In genomic region chr21:46665566-46665965, GRCh38 we compare ENCODE assay signal across 17 cellular contexts.
"Had no signal": no experiment of that assay in that cellular context is flagged by ENCODE, and none has a peak within 500 bp of the region (broad histone marks: within the 10 kb centered on the region; RNA-seq: fewer than 3 reads in every experiment).

No MANE protein-coding gene starts in this region.

- H3K9me3 Mint-ChIP-seq: activated naive CD8-positive, alpha-beta T cell treated with anti-CD3 and anti-CD28 coated beads, Interleukin-2, amount 10 ng/mL, durations not matched to agents 7 days and 5 days had no signal

- H3K27ac Mint-ChIP-seq: activated naive CD8-positive, alpha-beta T cell treated with anti-CD3 and anti-CD28 coated beads, Interleukin-2, amount 10 ng/mL, durations not matched to agents 7 days and 5 days; progenitor cell of endocrine pancreas had no signal

- DNase-seq: activated CD8-positive, alpha-beta memory T cell treated with anti-CD3 and anti-CD28 coated beads for 24 hours; activated effector memory CD4-positive, alpha-beta T cell treated with anti-CD3 and anti-CD28 coated beads, Interleukin-2, amount 50 U/mL, for 16 hours; activated naive CD8-positive, alpha-beta T cell treated with anti-CD3 and anti-CD28 coated beads, Interleukin-2, amount 10 ng/mL, durations not matched to agents 7 days and 5 days; caudate nucleus; effector CD4-positive, alpha-beta T cell; heart right ventricle; right cardiac atrium; T1000 had no signal

- FAIRE-seq: astrocyte, endothelial cell of umbilical vein, frontal cortex had no signal

- H3K4me3 ChIP-seq: coronary artery, heart right ventricle, smooth muscle cell, tibial nerve had no signal

- H3K4me3 Mint-ChIP-seq: activated naive CD8-positive, alpha-beta T cell treated with anti-CD3 and anti-CD28 coated beads, Interleukin-2, amount 10 ng/mL, durations not matched to agents 7 days and 5 days had no signal

- H3K9me3 ChIP-seq: heart right ventricle, neutrophil, tibial nerve had no signal

- H3K27ac ChIP-seq: coronary artery, heart right ventricle, neutrophil, tibial nerve, VCaP had no signal

- ATAC-seq: heart right ventricle, right cardiac atrium had no signal
